12 cellular contexts compared by ENCODE assay signal in the genomic region with DNA sequence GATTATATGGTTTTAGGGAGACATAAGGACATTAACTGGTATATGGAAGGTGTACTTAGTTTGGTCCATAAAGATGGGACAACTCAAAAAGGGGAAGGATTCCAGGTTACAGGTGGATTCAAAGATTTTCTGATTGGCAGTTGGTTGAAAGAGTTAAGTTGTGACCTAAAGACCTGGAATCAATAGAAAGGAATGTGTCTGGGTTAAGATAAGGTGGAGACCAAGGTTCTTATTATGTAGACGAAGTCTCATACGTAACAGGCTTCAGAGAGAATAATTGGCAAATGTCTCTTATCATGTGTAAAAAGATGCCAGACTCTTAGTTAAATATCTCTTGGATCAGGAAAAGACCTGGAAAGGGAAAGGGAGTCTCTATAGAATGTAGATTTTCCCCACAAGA. TPM values are rescaled to one million over a fixed set of nuclear protein-coding genes. Genes with fewer than 3 reads are reported as not detected.
A peak's percentile ranks its signal among the peaks of the same experiment; 100 is the strongest.
DNase-seq lines count a peak whose midpoint lies in the region; ATAC-seq lines count a peak whose summit lies in the region.
"Had no signal": no experiment of that assay in that cellular context is flagged by ENCODE, and none has a peak within 500 bp of the region (broad histone marks: within the 10 kb centered on the region; RNA-seq: fewer than 3 reads in every experiment).

No MANE protein-coding gene starts in this region.

- intact Hi-C loops in activated naive CD4-positive, alpha-beta T cell treated with anti-CD3 and anti-CD28 coated beads for 36 hours (cut with micrococcal nuclease), result loop anchor here (5.0 kb wide), 1 partner anchor 1450 kb away; a partner anchor contains a TSS

- H2AK5ac ChIP-seq in mesendoderm (ENCODE audit: low read length), result peak overlapping the region; percentile 20

- H3K18ac ChIP-seq in mesendoderm (ENCODE audit: low read length), result no peak overlapping the region

- no peaks in the 10 kb centered on the region for H3K27me3 Mint-ChIP-seq in T-helper 1 cell treated with Interleukin-12 subunit alpha and Interleukin-12 subunit beta and Interleukin-4 antibody, amounts not matched to agents 30 μg/mL and 1 μg/mL, for 36 hours (ENCODE audit: low read depth)
- no peaks in the 10 kb centered on the region for H3K27me3 Mint-ChIP-seq in activated naive CD8-positive, alpha-beta T cell
- no peaks in the 10 kb centered on the region for H3K27me3 Mint-ChIP-seq in activated naive CD4-positive, alpha-beta T cell treated with anti-CD3 and anti-CD28 coated beads for 36 hours (ENCODE audit: low read depth)

- no peaks in the 10 kb centered on the region for H3K4me1 ChIP-seq in mesendoderm (ENCODE audit: control insufficient read depth, low read depth, low read length)

- no CpG with 5 or more reads among the region's 2 CpGs for WGBS in mesendoderm (ENCODE audit: extremely low coverage, insufficient coverage, low lambda C conversion rate)

- no peak overlapping the region for H3K4me3 Mint-ChIP-seq in T-helper 1 cell treated with Interleukin-12 subunit alpha and Interleukin-12 subunit beta and Interleukin-4 antibody, amounts not matched to agents 30 μg/mL and 1 μg/mL, for 36 hours
- H3K4me3 Mint-ChIP-seq in activated naive CD8-positive, alpha-beta T cell, result peak overlapping the region; percentile 28
- H3K4me3 Mint-ChIP-seq in activated naive CD4-positive, alpha-beta T cell treated with anti-CD3 and anti-CD28 coated beads for 36 hours, result no peak overlapping the region

- H3K27ac Mint-ChIP-seq in T-helper 1 cell treated with Interleukin-12 subunit alpha and Interleukin-12 subunit beta and Interleukin-4 antibody, amounts not matched to agents 30 μg/mL and 1 μg/mL, for 36 hours, result peak overlapping the region; percentile 1
- peak overlapping the region; percentile 98 for H3K27ac Mint-ChIP-seq in activated naive CD8-positive, alpha-beta T cell
- no peak overlapping the region for H3K27ac Mint-ChIP-seq in activated naive CD4-positive, alpha-beta T cell treated with anti-CD3 and anti-CD28 coated beads for 36 hours

- H3K79me2 ChIP-seq in mesendoderm (ENCODE audit: control insufficient read depth, insufficient read depth, low read length), result no peaks in the 10 kb centered on the region

- no peaks in the 10 kb centered on the region for H3K36me3 ChIP-seq in mesendoderm (ENCODE audit: control insufficient read depth, insufficient read depth, low read length)
- H3K36me3 ChIP-seq: heart right ventricle had no signal

- no peak overlapping the region for H3K4me3 ChIP-seq in mesendoderm (ENCODE audit: low read length)

- H3K23ac ChIP-seq in mesendoderm (ENCODE audit: low read length), result no peak overlapping the region

- no peak overlapping the region for H4K8ac ChIP-seq in mesendoderm (ENCODE audit: low read depth, low read length)

- H2BK15ac ChIP-seq in mesendoderm (replicated peaks; ENCODE audit: low read depth), result peak overlapping the region; percentile 85

- H3K4me1 Mint-ChIP-seq in T-helper 1 cell treated with Interleukin-12 subunit alpha and Interleukin-12 subunit beta and Interleukin-4 antibody, amounts not matched to agents 30 μg/mL and 1 μg/mL, for 36 hours (ENCODE audit: low read depth), result peaks cover 44% of the 10 kb centered on the region
- peaks cover 53% of the 10 kb centered on the region for H3K4me1 Mint-ChIP-seq in activated naive CD8-positive, alpha-beta T cell (ENCODE audit: low read depth)
- peaks cover 38% of the 10 kb centered on the region for H3K4me1 Mint-ChIP-seq in activated naive CD4-positive, alpha-beta T cell treated with anti-CD3 and anti-CD28 coated beads for 36 hours (ENCODE audit: low read depth)

- no peak overlapping the region for H3K56ac ChIP-seq in mesendoderm (ENCODE audit: low read length)

- H4K5ac ChIP-seq in mesendoderm (ENCODE audit: low read length), result peak overlapping the region; percentile 48

- H2BK120ac ChIP-seq in mesendoderm (ENCODE audit: low read depth, low read length), result no peak overlapping the region

- no peak overlapping the region for H2BK5ac ChIP-seq in mesendoderm (ENCODE audit: low read length)

- H3K27me3 ChIP-seq in mesendoderm (ENCODE audit: insufficient read depth, low read length, poor library complexity), result no peaks in the 10 kb centered on the region
- H3K27me3 ChIP-seq: heart right ventricle had no signal

- H3K27ac ChIP-seq in mesendoderm (ENCODE audit: low read depth, low read length), result peak overlapping the region; percentile 88
- H3K27ac ChIP-seq in temporal lobe (ENCODE audit: low read depth, low read length), result peak overlapping the region; percentile 73

- DNase-seq in T-helper 1 cell (no peak), mesendoderm (peak; percentile 53), RKO (ENCODE audit: low spot score) (no peak)
- DNase-seq in activated naive CD4-positive, alpha-beta T cell treated with anti-CD3 and anti-CD28 coated beads for 36 hours, result no peak
- DNase-seq: heart right ventricle; NCI-H1105; NCI-H524 treated with DMSO at 0.1 percent for 48 hours; stimulated activated CD4-positive, alpha-beta T cell treated with anti-CD3 and anti-CD28 coated beads, Interleukin-4, amount 100 ng/mL, for 4 hours had no signal

- no peak overlapping the region for H3K4ac ChIP-seq in mesendoderm (ENCODE audit: low read depth, low read length)

- no peak for ATAC-seq in HG02981 (IDR thresholded peaks at IDR 0.05; ENCODE audit: unreplicated experiment)
- ATAC-seq: heart right ventricle had no signal

- no peak overlapping the region for H3K4me2 ChIP-seq in mesendoderm (ENCODE audit: low read length)

- H3K79me1 ChIP-seq in mesendoderm (ENCODE audit: low read length), result no peaks in the 10 kb centered on the region

- H3K36me3 Mint-ChIP-seq in T-helper 1 cell treated with Interleukin-12 subunit alpha and Interleukin-12 subunit beta and Interleukin-4 antibody, amounts not matched to agents 30 μg/mL and 1 μg/mL, for 36 hours (ENCODE audit: low read depth), result peaks cover 2% of the 10 kb centered on the region
- H3K36me3 Mint-ChIP-seq in activated naive CD8-positive, alpha-beta T cell, result no peaks in the 10 kb centered on the region
- H3K36me3 Mint-ChIP-seq in activated naive CD4-positive, alpha-beta T cell treated with anti-CD3 and anti-CD28 coated beads for 36 hours (ENCODE audit: low read depth), result no peaks in the 10 kb centered on the region

- CTCF ChIA-PET in activated naive CD4-positive, alpha-beta T cell treated with anti-CD3 and anti-CD28 coated beads for 36 hours (lab: Charles Lee), result interaction anchor here (1.3 to 2.8 kb wide), 2 partner anchors 27 to 311 kb away, joined by 4 to 17 read pairs; no protein-coding TSS in a partner anchor

- H3K9me3 Mint-ChIP-seq in T-helper 1 cell treated with Interleukin-12 subunit alpha and Interleukin-12 subunit beta and Interleukin-4 antibody, amounts not matched to agents 30 μg/mL and 1 μg/mL, for 36 hours, result no peaks in the 10 kb centered on the region
- H3K9me3 Mint-ChIP-seq in activated naive CD8-positive, alpha-beta T cell (ENCODE audit: low read depth), result no peaks in the 10 kb centered on the region
- no peaks in the 10 kb centered on the region for H3K9me3 Mint-ChIP-seq in activated naive CD4-positive, alpha-beta T cell treated with anti-CD3 and anti-CD28 coated beads for 36 hours

- H3K9ac ChIP-seq in mesendoderm (ENCODE audit: low read length), result no peak overlapping the region

RNA-seq across cellular contexts. Expression of a gene that starts 1.0 kb away (rescaled TPM):
- 10.3 TPM for polyA plus RNA-seq in mesendoderm (2013, experiment 1 of 2)
- 11.6 TPM for polyA plus RNA-seq in mesendoderm (2013, experiment 2 of 2)
- total RNA-seq in temporal lobe, result 15.2 TPM
- 1 to 10 TPM; 6.5 to 7.2 TPM for total RNA-seq in activated naive CD4-positive, alpha-beta T cell treated with anti-CD3 and anti-CD28 coated beads for 36 hours

RNA-seq across cellular contexts. Expression of a gene that starts 25.5 kb away (rescaled TPM):
- 253 TPM for polyA plus RNA-seq in mesendoderm (2013, experiment 1 of 2)
- polyA plus RNA-seq in mesendoderm (2013, experiment 2 of 2), result 277 TPM
- 268 TPM for total RNA-seq in temporal lobe
- total RNA-seq in activated naive CD4-positive, alpha-beta T cell treated with anti-CD3 and anti-CD28 coated beads for 36 hours, result 10 to 100 TPM; 58.3 to 60.6 TPM
